1 cellular context compared by ENCODE assay signal in the genomic region with DNA sequence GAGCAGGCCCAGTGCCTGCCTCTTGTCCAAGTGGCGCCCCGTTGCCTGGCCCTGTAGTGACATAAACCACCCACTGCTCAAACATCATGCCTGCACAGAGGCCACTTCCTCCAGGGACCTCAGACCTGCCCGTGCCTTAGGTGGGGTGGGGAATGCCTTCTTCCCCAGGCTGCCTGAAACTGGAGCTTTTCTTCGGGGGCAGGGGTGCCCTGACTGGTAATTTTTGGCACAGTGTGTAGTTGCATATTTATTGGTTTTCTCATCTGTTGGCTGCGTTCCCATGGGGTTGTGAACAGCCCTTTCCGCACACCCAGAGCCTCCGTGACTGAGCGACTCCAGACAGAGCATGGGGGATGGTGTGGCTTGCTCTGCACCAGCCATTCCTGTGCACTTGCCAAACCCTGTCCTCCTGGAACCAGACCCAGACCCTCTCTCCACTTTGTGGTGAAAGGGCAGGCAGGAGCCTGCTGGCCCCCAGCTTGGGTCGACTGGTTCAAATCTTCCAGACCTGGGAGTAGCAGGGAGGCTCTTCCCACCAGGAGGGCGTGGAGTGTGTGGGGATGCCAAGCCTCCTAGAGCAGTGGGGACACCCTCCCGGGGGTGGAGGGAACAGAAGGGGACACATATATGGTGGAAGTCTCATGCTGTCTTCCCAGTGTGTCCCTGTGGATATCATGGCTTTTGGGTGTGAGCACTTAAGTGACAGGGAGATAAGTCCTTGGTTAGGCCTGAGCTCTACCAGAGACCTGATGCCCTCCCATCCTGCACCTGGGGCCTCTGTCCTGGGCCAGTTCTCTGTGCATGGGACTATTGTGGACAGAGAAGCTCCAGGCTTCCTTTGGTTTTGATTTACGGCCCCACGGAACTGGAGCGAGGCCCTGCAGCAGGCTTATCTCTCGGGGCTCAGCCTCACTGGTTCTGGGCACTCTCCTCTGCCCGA.
TF ChIP-seq lines count a peak whose summit lies in the region.

No MANE protein-coding gene starts in this region.

TF ChIP-seq in IMR-90, 13 proteins besides CTCF, POLR2A, EP300 and RAD21 (continued from another document):
- TF ChIP-seq, protein P1, sequence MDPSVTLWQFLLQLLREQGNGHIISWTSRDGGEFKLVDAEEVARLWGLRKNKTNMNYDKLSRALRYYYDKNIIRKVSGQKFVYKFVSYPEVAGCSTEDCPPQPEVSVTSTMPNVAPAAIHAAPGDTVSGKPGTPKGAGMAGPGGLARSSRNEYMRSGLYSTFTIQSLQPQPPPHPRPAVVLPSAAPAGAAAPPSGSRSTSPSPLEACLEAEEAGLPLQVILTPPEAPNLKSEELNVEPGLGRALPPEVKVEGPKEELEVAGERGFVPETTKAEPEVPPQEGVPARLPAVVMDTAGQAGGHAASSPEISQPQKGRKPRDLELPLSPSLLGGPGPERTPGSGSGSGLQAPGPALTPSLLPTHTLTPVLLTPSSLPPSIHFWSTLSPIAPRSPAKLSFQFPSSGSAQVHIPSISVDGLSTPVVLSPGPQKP (IDR thresholded peaks at IDR 0.05; ENCODE audit: borderline replicate concordance, low read depth, low read length): no peak
